Comparison of ENCODE assay signal across 1 cellular context in the genomic region with DNA sequence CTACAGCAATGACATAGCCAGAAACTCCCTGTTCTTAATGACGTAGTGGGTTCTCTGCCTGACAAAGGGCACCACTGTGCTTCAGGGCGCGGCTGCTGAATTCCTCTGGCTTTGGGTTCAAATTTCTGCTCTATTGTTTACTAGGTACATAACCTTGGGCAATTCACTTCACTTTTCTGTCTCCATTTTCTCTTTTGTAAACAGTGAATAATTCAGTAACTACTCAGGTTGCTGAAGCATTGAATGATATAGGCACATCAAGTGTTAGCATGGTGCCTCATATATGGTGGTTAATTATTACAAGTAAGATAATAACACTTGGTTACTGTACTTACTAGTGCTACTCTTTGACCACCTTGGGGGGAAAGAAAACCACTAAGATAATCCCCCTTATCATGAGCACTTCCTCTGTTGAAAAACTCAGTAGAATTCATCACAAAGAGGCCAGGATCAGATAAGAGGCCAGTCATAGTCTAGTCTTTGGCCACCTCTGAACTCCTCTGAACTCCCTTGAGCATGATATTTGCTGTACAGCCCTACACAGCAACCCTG.
TF ChIP-seq lines count a peak whose summit lies in the region.

No MANE protein-coding gene starts in this region.

TF ChIP-seq in HepG2, 621 proteins besides CTCF, POLR2A, EP300 and RAD21 (continued from another document and continues in another):
- TF ChIP-seq, protein P1, sequence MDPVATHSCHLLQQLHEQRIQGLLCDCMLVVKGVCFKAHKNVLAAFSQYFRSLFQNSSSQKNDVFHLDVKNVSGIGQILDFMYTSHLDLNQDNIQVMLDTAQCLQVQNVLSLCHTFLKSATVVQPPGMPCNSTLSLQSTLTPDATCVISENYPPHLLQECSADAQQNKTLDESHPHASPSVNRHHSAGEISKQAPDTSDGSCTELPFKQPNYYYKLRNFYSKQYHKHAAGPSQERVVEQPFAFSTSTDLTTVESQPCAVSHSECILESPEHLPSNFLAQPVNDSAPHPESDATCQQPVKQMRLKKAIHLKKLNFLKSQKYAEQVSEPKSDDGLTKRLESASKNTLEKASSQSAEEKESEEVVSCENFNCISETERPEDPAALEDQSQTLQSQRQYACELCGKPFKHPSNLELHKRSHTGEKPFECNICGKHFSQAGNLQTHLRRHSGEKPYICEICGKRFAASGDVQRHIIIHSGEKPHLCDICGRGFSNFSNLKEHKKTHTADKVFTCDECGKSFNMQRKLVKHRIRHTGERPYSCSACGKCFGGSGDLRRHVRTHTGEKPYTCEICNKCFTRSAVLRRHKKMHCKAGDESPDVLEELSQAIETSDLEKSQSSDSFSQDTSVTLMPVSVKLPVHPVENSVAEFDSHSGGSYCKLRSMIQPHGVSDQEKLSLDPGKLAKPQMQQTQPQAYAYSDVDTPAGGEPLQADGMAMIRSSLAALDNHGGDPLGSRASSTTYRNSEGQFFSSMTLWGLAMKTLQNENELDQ (CRISPR knock-in tag; IDR thresholded peaks at IDR 0.05; ENCODE audit: borderline replicate concordance) = no peak
- TF ChIP-seq NCOA1 (CRISPR knock-in tag; IDR thresholded peaks at IDR 0.05) = peak; percentile 66; the same call in 1 of the 2 replicates
- no peak for TF ChIP-seq SALL2 (CRISPR knock-in tag; IDR thresholded peaks at IDR 0.05)
- peak; percentile 99 for TF ChIP-seq SIX4 (CRISPR knock-in tag; IDR thresholded peaks at IDR 0.05)
- TF ChIP-seq, protein P2, sequence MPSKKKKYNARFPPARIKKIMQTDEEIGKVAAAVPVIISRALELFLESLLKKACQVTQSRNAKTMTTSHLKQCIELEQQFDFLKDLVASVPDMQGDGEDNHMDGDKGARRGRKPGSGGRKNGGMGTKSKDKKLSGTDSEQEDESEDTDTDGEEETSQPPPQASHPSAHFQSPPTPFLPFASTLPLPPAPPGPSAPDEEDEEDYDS (CRISPR knock-in tag; IDR thresholded peaks at IDR 0.05) = peak; percentile 22
- TF ChIP-seq, protein P3, sequence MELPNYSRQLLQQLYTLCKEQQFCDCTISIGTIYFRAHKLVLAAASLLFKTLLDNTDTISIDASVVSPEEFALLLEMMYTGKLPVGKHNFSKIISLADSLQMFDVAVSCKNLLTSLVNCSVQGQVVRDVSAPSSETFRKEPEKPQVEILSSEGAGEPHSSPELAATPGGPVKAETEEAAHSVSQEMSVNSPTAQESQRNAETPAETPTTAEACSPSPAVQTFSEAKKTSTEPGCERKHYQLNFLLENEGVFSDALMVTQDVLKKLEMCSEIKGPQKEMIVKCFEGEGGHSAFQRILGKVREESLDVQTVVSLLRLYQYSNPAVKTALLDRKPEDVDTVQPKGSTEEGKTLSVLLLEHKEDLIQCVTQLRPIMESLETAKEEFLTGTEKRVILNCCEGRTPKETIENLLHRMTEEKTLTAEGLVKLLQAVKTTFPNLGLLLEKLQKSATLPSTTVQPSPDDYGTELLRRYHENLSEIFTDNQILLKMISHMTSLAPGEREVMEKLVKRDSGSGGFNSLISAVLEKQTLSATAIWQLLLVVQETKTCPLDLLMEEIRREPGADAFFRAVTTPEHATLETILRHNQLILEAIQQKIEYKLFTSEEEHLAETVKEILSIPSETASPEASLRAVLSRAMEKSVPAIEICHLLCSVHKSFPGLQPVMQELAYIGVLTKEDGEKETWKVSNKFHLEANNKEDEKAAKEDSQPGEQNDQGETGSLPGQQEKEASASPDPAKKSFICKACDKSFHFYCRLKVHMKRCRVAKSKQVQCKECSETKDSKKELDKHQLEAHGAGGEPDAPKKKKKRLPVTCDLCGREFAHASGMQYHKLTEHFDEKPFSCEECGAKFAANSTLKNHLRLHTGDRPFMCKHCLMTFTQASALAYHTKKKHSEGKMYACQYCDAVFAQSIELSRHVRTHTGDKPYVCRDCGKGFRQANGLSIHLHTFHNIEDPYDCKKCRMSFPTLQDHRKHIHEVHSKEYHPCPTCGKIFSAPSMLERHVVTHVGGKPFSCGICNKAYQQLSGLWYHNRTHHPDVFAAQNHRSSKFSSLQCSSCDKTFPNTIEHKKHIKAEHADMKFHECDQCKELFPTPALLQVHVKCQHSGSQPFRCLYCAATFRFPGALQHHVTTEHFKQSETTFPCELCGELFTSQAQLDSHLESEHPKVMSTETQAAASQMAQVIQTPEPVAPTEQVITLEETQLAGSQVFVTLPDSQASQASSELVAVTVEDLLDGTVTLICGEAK (IDR thresholded peaks at IDR 0.05) = no peak
- TF ChIP-seq, protein P3 (CRISPR knock-in tag; IDR thresholded peaks at IDR 0.05) = no peak; the same call in 1 of the 2 replicates
- TF ChIP-seq, protein P4, sequence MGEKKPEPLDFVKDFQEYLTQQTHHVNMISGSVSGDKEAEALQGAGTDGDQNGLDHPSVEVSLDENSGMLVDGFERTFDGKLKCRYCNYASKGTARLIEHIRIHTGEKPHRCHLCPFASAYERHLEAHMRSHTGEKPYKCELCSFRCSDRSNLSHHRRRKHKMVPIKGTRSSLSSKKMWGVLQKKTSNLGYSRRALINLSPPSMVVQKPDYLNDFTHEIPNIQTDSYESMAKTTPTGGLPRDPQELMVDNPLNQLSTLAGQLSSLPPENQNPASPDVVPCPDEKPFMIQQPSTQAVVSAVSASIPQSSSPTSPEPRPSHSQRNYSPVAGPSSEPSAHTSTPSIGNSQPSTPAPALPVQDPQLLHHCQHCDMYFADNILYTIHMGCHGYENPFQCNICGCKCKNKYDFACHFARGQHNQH (CRISPR knock-in tag; IDR thresholded peaks at IDR 0.05) = peak; percentile 65; the same call in 1 of the 2 replicates
- no peak for TF ChIP-seq ARHGAP35 (CRISPR knock-in tag; IDR thresholded peaks at IDR 0.05; ENCODE audit: borderline replicate concordance)
- TF ChIP-seq ZFAT (CRISPR knock-in tag; conservative IDR thresholded peaks at IDR 0.05) = no peak
- TF ChIP-seq, protein P5, sequence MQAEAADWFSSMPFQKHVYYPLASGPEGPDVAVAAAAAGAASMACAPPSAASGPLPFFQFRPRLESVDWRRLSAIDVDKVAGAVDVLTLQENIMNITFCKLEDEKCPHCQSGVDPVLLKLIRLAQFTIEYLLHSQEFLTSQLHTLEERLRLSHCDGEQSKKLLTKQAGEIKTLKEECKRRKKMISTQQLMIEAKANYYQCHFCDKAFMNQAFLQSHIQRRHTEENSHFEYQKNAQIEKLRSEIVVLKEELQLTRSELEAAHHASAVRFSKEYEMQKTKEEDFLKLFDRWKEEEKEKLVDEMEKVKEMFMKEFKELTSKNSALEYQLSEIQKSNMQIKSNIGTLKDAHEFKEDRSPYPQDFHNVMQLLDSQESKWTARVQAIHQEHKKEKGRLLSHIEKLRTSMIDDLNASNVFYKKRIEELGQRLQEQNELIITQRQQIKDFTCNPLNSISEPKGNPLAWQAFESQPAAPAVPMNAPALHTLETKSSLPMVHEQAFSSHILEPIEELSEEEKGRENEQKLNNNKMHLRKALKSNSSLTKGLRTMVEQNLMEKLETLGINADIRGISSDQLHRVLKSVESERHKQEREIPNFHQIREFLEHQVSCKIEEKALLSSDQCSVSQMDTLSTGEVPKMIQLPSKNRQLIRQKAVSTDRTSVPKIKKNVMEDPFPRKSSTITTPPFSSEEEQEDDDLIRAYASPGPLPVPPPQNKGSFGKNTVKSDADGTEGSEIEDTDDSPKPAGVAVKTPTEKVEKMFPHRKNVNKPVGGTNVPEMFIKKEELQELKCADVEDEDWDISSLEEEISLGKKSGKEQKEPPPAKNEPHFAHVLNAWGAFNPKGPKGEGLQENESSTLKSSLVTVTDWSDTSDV (CRISPR knock-in tag; IDR thresholded peaks at IDR 0.05) = no peak
- peak; percentile 91 for TF ChIP-seq SALL1 (CRISPR knock-in tag; IDR thresholded peaks at IDR 0.05)
- TF ChIP-seq GATAD1 (CRISPR knock-in tag; IDR thresholded peaks at IDR 0.05) = peak; percentile 56; the same call in 1 of the 2 replicates
- peak; percentile 87 for TF ChIP-seq FOSL2 (CRISPR knock-in tag; IDR thresholded peaks at IDR 0.05)
- no peak for TF ChIP-seq ZNF841 (CRISPR knock-in tag; IDR thresholded peaks at IDR 0.05; ENCODE audit: borderline replicate concordance)
- no peak for TF ChIP-seq ARNT2 (CRISPR knock-in tag; IDR thresholded peaks at IDR 0.05; ENCODE audit: low read depth)
- TF ChIP-seq SMYD3 (CRISPR knock-in tag; IDR thresholded peaks at IDR 0.05) = no peak
- peak; percentile 98 for TF ChIP-seq SIX1 (CRISPR knock-in tag; IDR thresholded peaks at IDR 0.05; ENCODE audit: borderline replicate concordance)
- TF ChIP-seq, protein P6, sequence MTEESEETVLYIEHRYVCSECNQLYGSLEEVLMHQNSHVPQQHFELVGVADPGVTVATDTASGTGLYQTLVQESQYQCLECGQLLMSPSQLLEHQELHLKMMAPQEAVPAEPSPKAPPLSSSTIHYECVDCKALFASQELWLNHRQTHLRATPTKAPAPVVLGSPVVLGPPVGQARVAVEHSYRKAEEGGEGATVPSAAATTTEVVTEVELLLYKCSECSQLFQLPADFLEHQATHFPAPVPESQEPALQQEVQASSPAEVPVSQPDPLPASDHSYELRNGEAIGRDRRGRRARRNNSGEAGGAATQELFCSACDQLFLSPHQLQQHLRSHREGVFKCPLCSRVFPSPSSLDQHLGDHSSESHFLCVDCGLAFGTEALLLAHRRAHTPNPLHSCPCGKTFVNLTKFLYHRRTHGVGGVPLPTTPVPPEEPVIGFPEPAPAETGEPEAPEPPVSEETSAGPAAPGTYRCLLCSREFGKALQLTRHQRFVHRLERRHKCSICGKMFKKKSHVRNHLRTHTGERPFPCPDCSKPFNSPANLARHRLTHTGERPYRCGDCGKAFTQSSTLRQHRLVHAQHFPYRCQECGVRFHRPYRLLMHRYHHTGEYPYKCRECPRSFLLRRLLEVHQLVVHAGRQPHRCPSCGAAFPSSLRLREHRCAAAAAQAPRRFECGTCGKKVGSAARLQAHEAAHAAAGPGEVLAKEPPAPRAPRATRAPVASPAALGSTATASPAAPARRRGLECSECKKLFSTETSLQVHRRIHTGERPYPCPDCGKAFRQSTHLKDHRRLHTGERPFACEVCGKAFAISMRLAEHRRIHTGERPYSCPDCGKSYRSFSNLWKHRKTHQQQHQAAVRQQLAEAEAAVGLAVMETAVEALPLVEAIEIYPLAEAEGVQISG (CRISPR knock-in tag; IDR thresholded peaks at IDR 0.05) = peak; percentile 29; the same call in 1 of the 2 replicates
- TF ChIP-seq ZFP62 (CRISPR knock-in tag; IDR thresholded peaks at IDR 0.05) = no peak
- no peak for TF ChIP-seq ZNF768 (CRISPR knock-in tag; IDR thresholded peaks at IDR 0.05)
- no peak for TF ChIP-seq HOXA9 (CRISPR knock-in tag; IDR thresholded peaks at IDR 0.05; ENCODE audit: borderline replicate concordance)
- TF ChIP-seq, protein P7, sequence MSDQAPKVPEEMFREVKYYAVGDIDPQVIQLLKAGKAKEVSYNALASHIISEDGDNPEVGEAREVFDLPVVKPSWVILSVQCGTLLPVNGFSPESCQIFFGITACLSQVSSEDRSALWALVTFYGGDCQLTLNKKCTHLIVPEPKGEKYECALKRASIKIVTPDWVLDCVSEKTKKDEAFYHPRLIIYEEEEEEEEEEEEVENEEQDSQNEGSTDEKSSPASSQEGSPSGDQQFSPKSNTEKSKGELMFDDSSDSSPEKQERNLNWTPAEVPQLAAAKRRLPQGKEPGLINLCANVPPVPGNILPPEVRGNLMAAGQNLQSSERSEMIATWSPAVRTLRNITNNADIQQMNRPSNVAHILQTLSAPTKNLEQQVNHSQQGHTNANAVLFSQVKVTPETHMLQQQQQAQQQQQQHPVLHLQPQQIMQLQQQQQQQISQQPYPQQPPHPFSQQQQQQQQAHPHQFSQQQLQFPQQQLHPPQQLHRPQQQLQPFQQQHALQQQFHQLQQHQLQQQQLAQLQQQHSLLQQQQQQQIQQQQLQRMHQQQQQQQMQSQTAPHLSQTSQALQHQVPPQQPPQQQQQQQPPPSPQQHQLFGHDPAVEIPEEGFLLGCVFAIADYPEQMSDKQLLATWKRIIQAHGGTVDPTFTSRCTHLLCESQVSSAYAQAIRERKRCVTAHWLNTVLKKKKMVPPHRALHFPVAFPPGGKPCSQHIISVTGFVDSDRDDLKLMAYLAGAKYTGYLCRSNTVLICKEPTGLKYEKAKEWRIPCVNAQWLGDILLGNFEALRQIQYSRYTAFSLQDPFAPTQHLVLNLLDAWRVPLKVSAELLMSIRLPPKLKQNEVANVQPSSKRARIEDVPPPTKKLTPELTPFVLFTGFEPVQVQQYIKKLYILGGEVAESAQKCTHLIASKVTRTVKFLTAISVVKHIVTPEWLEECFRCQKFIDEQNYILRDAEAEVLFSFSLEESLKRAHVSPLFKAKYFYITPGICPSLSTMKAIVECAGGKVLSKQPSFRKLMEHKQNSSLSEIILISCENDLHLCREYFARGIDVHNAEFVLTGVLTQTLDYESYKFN (CRISPR knock-in tag; conservative IDR thresholded peaks at IDR 0.05) = peak; percentile 96
- TF ChIP-seq ATF7 (IDR thresholded peaks at IDR 0.05) = peak; percentile 84
- no peak for TF ChIP-seq ATF7 (CRISPR knock-in tag; IDR thresholded peaks at IDR 0.05)
- TF ChIP-seq ZNF607 (CRISPR knock-in tag; IDR thresholded peaks at IDR 0.05; ENCODE audit: borderline replicate concordance) = no peak
- TF ChIP-seq ZNF75D (CRISPR knock-in tag; IDR thresholded peaks at IDR 0.05; ENCODE audit: borderline replicate concordance) = no peak
- TF ChIP-seq SRF (IDR thresholded peaks at IDR 0.05; ENCODE audit: low read depth, low read length) = no peak
- TF ChIP-seq ZNF543 (CRISPR knock-in tag; IDR thresholded peaks at IDR 0.05) = no peak
- peak; percentile 94 for TF ChIP-seq HDAC2 (CRISPR knock-in tag; IDR thresholded peaks at IDR 0.05)
- no peak for TF ChIP-seq SRSF1 (optimal IDR thresholded peaks at IDR 0.05; ENCODE audit: low read depth, low read length)
- TF ChIP-seq MXD4 (CRISPR knock-in tag; IDR thresholded peaks at IDR 0.05) = 0 out of 2 replicates have a peak, but pooled peaks have one; percentile 25
- TF ChIP-seq FIP1L1 (IDR thresholded peaks at IDR 0.05; ENCODE audit: borderline replicate concordance, insufficient read depth, low read depth, low read length) = no peak
